ENCODE assay signal across 1 cellular context in genomic region chr13:99860736-99861135, GRCh38.
TF ChIP-seq lines count a peak whose summit lies in the region.

No MANE protein-coding gene starts in this region.

TF ChIP-seq in H1, 55 proteins besides CTCF, POLR2A, EP300 and RAD21:
- no peak for TF ChIP-seq GABPA (IDR thresholded peaks at IDR 0.05; ENCODE audit: borderline replicate concordance, insufficient read depth, low read length)
- no peak for TF ChIP-seq KDM4A (IDR thresholded peaks at IDR 0.05; ENCODE audit: low read depth, low read length, severe bottlenecking)
